ENCODE assay signal across 8 cellular contexts in genomic region chr2:86621290-86621943, GRCh38. TPM values are rescaled to one million over a fixed set of nuclear protein-coding genes. Genes with fewer than 3 reads are reported as not detected.
DNase-seq lines count a peak whose midpoint lies in the region; ATAC-seq and TF ChIP-seq lines count a peak whose summit lies in the region.

No MANE protein-coding gene starts in this region.

- H3K27ac ChIP-seq in right lobe of liver = peak overlapping the region; percentile 20 to 96 (median 95)

- TF ChIP-seq CTCF in right lobe of liver (IDR thresholded peaks at IDR 0.05) = peak in 1 of 4 donors; percentile 8

- intact Hi-C loops in right lobe of liver (cut with DNase I) = no loop called here

- no peak for TF ChIP-seq POLR2A in right lobe of liver (IDR thresholded peaks at IDR 0.05)

- H3K4me1 Mint-ChIP-seq in stimulated activated naive CD8-positive, alpha-beta T cell treated with anti-CD3 and anti-CD28 coated beads, Interleukin-15, Interleukin-2, amounts not matched to agents 100 ng/mL and 50 ng/mL, for 24 hours (ENCODE audit: low read depth) = peaks cover 58% of the 10 kb centered on the region
- peaks cover 12% of the 10 kb centered on the region for H3K4me1 Mint-ChIP-seq in activated T-helper 17 cell treated with anti-CD3 and anti-CD28 coated beads, Interleukin-2, amount 50 U/mL, for 72 hours

- peaks cover 0 to 23% (median 1%) of the 10 kb centered on the region in 4 donors for H3K36me3 ChIP-seq in right lobe of liver

- peaks cover 36% of the 10 kb centered on the region for H3K36me3 Mint-ChIP-seq in stimulated activated naive CD8-positive, alpha-beta T cell treated with anti-CD3 and anti-CD28 coated beads, Interleukin-15, Interleukin-2, amounts not matched to agents 100 ng/mL and 50 ng/mL, for 24 hours (ENCODE audit: low read depth)
- peaks cover 33% of the 10 kb centered on the region for H3K36me3 Mint-ChIP-seq in activated T-helper 17 cell treated with anti-CD3 and anti-CD28 coated beads, Interleukin-2, amount 50 U/mL, for 72 hours (ENCODE audit: low read depth)

- H3K4me3 ChIP-seq in right lobe of liver = peak overlapping the region; percentile 74 to 78 (median 77)

- H3K27me3 ChIP-seq in right lobe of liver = no peaks in the 10 kb centered on the region

- H3K4me3 Mint-ChIP-seq in stimulated activated naive CD8-positive, alpha-beta T cell treated with anti-CD3 and anti-CD28 coated beads, Interleukin-15, Interleukin-2, amounts not matched to agents 100 ng/mL and 50 ng/mL, for 24 hours = peak overlapping the region; percentile 93
- H3K4me3 Mint-ChIP-seq in activated T-helper 17 cell treated with anti-CD3 and anti-CD28 coated beads, Interleukin-2, amount 50 U/mL, for 72 hours = peak overlapping the region; percentile 96

- peaks cover 0 to 25% (median 10%) of the 10 kb centered on the region in 4 donors for H3K4me1 ChIP-seq in right lobe of liver

- no peaks in the 10 kb centered on the region for H3K9me3 ChIP-seq in right lobe of liver

- H3K27me3 Mint-ChIP-seq in stimulated activated naive CD8-positive, alpha-beta T cell treated with anti-CD3 and anti-CD28 coated beads, Interleukin-15, Interleukin-2, amounts not matched to agents 100 ng/mL and 50 ng/mL, for 24 hours = no peaks in the 10 kb centered on the region
- no peaks in the 10 kb centered on the region for H3K27me3 Mint-ChIP-seq in activated T-helper 17 cell treated with anti-CD3 and anti-CD28 coated beads, Interleukin-2, amount 50 U/mL, for 72 hours

- H3K27ac Mint-ChIP-seq in stimulated activated naive CD8-positive, alpha-beta T cell treated with anti-CD3 and anti-CD28 coated beads, Interleukin-15, Interleukin-2, amounts not matched to agents 100 ng/mL and 50 ng/mL, for 24 hours = no peak overlapping the region
- H3K27ac Mint-ChIP-seq in activated T-helper 17 cell treated with anti-CD3 and anti-CD28 coated beads, Interleukin-2, amount 50 U/mL, for 72 hours = peak overlapping the region; percentile 93

- DNase-seq in stimulated activated naive CD8-positive, alpha-beta T cell treated with anti-CD3 and anti-CD28 coated beads, Interleukin-15, Interleukin-2, amounts not matched to agents 100 U/mL and 50 U/mL, for 24 hours = no peak
- DNase-seq in right lobe of liver (no peak), hypothalamus (lab: John Stamatoyannopoulos, UW) (no peak), SHP77 treated with DMSO at 0.1 percent for 48 hours (lab: John Stamatoyannopoulos, UW) (no peak), AG08396 (ENCODE audit: low spot score) (no peak)

- WGBS in right lobe of liver (ENCODE audit: insufficient coverage, low coverage, low lambda C conversion rate, missing lambda C conversion rate) = 3% methylated on average over 6 of the region's 6 CpGs

- H3K9me3 Mint-ChIP-seq in stimulated activated naive CD8-positive, alpha-beta T cell treated with anti-CD3 and anti-CD28 coated beads, Interleukin-15, Interleukin-2, amounts not matched to agents 100 ng/mL and 50 ng/mL, for 24 hours = no peaks in the 10 kb centered on the region
- H3K9me3 Mint-ChIP-seq in activated T-helper 17 cell treated with anti-CD3 and anti-CD28 coated beads, Interleukin-2, amount 50 U/mL, for 72 hours = no peaks in the 10 kb centered on the region

- ATAC-seq in stimulated activated naive CD8-positive, alpha-beta T cell treated with anti-CD3 and anti-CD28 coated beads, Interleukin-15, Interleukin-2, amounts not matched to agents 100 U/mL and 50 U/mL, for 24 hours = no peak
- ATAC-seq in activated T-helper 17 cell treated with anti-CD3 and anti-CD28 coated beads, Interleukin-2, amount 50 U/mL, for 72 hours (replicated peaks) = no peak
- no peak for ATAC-seq in right lobe of liver
- no peak for ATAC-seq in activated CD4-positive, CD25-positive, alpha-beta regulatory T cell treated with anti-CD3 and anti-CD28 coated beads, Interleukin-2, amount 50 U/mL, for 24 hours

RNA-seq across cellular contexts. Expression of gene RNF103, which starts 2.2 kb away (rescaled TPM):
- 10 to 100 TPM; 11.8 to 17.6 TPM for total RNA-seq in activated T-helper 17 cell treated with anti-CD3 and anti-CD28 coated beads, Interleukin-2, amount 50 U/mL, for 72 hours
- total RNA-seq in right lobe of liver = 10 to 100 TPM; 30.6 to 47.7 (median 39.7) TPM

RNA-seq across cellular contexts. Expression of gene CHMP3, which starts 58.2 kb away (rescaled TPM):
- 10 to 100 TPM; 27.9 to 40.1 TPM for total RNA-seq in activated T-helper 17 cell treated with anti-CD3 and anti-CD28 coated beads, Interleukin-2, amount 50 U/mL, for 72 hours
- 10 to 100 TPM; 16.2 to 29.3 (median 24.4) TPM for total RNA-seq in right lobe of liver
